19 cellular contexts compared by ENCODE assay signal in genomic region chr15:50973605-50974004, GRCh38.
A peak's percentile ranks its signal among the peaks of the same experiment; 100 is the strongest.
DNase-seq lines count a peak whose midpoint lies in the region; ATAC-seq, FAIRE-seq and TF ChIP-seq lines count a peak whose summit lies in the region.
"Had no signal": no experiment of that assay in that cellular context is flagged by ENCODE, and none has a peak within 500 bp of the region (broad histone marks: within the 10 kb centered on the region; RNA-seq: fewer than 3 reads in every experiment).

No MANE protein-coding gene starts in this region.

- intact Hi-C loops in K562 (cut with micrococcal nuclease) = no loop called here

- H3K9me3 Mint-ChIP-seq in progenitor cell of endocrine pancreas (ENCODE audit: low read depth) = peaks cover 29% of the 10 kb centered on the region

- ATAC-seq in A549 (no peak), K562 (no peak)
- ATAC-seq: CD8-positive, alpha-beta T cell had no signal

- DNase-seq in A549 (ENCODE audit: low read depth in 1 of 2, low spot score in 1 of 2) (no peak), K562 (ENCODE audit: extremely low read depth in 1 of 4, low spot score in 3 of 4) (no peak), progenitor cell of endocrine pancreas (ENCODE audit: low spot score, unreplicated experiment) (no peak), frontal cortex (ENCODE audit: low spot score in 2 of 2) (no peak)
- DNase-seq: 8988T; AML-193; Caco-2; Calu3; CD4-positive, alpha-beta T cell; CD8-positive, alpha-beta T cell; DMS79 treated with DMSO at 0.1 percent for 48 hours; GF-D8 had no signal

- H3K4me3 Mint-ChIP-seq in progenitor cell of endocrine pancreas (ENCODE audit: low read depth) = no peak overlapping the region
- H3K4me3 Mint-ChIP-seq: B cell; CD4-positive, alpha-beta T cell; CD8-positive, alpha-beta T cell had no signal

- H3K27me3 Mint-ChIP-seq in progenitor cell of endocrine pancreas = no peaks in the 10 kb centered on the region
- H3K27me3 Mint-ChIP-seq: B cell; CD4-positive, alpha-beta T cell had no signal

- H3K27ac Mint-ChIP-seq in progenitor cell of endocrine pancreas = no peak overlapping the region
- H3K27ac Mint-ChIP-seq: B cell; CD4-positive, alpha-beta T cell; CD8-positive, alpha-beta T cell had no signal

- no peak overlapping the region for H3K9ac ChIP-seq in K562 (ENCODE audit: insufficient read depth in 1 of 2, low read depth in 2 of 2, low read length in 2 of 2)
- H3K9ac ChIP-seq: BLaER1 treated with 17β-estradiol and CSF1 and Interleukin-3, amounts not matched to agents 10 nM and 100 nM had no signal

- H3K36me3 Mint-ChIP-seq in progenitor cell of endocrine pancreas (ENCODE audit: insufficient read depth) = peaks cover 41% of the 10 kb centered on the region

- H3K36me3 ChIP-seq in HEK293 (ENCODE audit: control insufficient read depth in 2 of 2, insufficient read depth in 1 of 2, low read length in 2 of 2) (peaks cover 4 to 12% of the 10 kb centered on the region in 2 experiments), K562 (ENCODE audit: control insufficient read depth, insufficient read depth, low read length) (peaks cover 22% of the 10 kb centered on the region; the same call in 2 of the 3 replicates)

- no peaks in the 10 kb centered on the region for H4K20me1 ChIP-seq in K562 (replicated peaks; ENCODE audit: control insufficient read depth, insufficient read depth, low read length)
- H4K20me1 ChIP-seq: BLaER1 treated with 17β-estradiol and CSF1 and Interleukin-3, amounts not matched to agents 10 nM and 100 nM had no signal

- no TSS peak for BruUV-seq in K562 (replicated peaks; lab: Mats Ljungman, UMichigan)

- peaks cover 22% of the 10 kb centered on the region for H3K9me3 ChIP-seq in A549
- H3K9me3 ChIP-seq in HEK293 (ENCODE audit: control insufficient read depth, insufficient read depth, low read depth, low read length) = no peaks in the 10 kb centered on the region
- peaks cover 15% of the 10 kb centered on the region for H3K9me3 ChIP-seq in K562 (replicated peaks; ENCODE audit: control insufficient read depth, insufficient read depth, low read depth, low read length)

- H3K4me1 Mint-ChIP-seq in progenitor cell of endocrine pancreas (ENCODE audit: low read depth) = no peaks in the 10 kb centered on the region
- H3K4me1 Mint-ChIP-seq: B cell had no signal

- H3K4me3 ChIP-seq in A549 (no peak overlapping the region), HEK293 (ENCODE audit: low read depth, low read length) (no peak overlapping the region), K562 (no peak overlapping the region)
- H3K4me3 ChIP-seq: BLaER1 treated with 17β-estradiol and CSF1 and Interleukin-3, amounts not matched to agents 10 nM and 100 nM had no signal

- POLR2A ChIA-PET in A549 (lab: Yijun Ruan, JAX) = no interaction called here
- POLR2A ChIA-PET in HEK293 (lab: Yijun Ruan, JAX) = no interaction called here
- POLR2A ChIA-PET in K562 (lab: Yijun Ruan, JAX) = no interaction called here

- no peak overlapping the region for H2AFZ ChIP-seq in K562 (ENCODE audit: low read depth, low read length)

- no peaks in the 10 kb centered on the region for H3K79me2 ChIP-seq in K562 (ENCODE audit: control insufficient read depth, insufficient read depth, low read length)

- CTCF ChIA-PET in A549 (lab: Yijun Ruan, JAX) (no interaction called here), HEK293 (lab: Yijun Ruan, JAX) (no interaction called here), K562 (lab: Yijun Ruan, JAX; ENCODE audit: low intra/inter-chr PET ratio) (no interaction called here)

- in situ Hi-C loops in K562 (cut with MboI) = no loop called here

- TF ChIP-seq POLR2A in A549 (IDR thresholded peaks at IDR 0.05; ENCODE audit: low read length) (no peak), K562 (conservative IDR thresholded peaks at IDR 0.05) (no peak)

- H3K4me2 ChIP-seq in A549 (no peak overlapping the region), K562 (ENCODE audit: insufficient read depth, low read length) (no peak overlapping the region)
- H3K4me2 ChIP-seq: BLaER1 treated with 17β-estradiol and CSF1 and Interleukin-3, amounts not matched to agents 10 nM and 100 nM had no signal

- H3K4me1 ChIP-seq in A549 = no peaks in the 10 kb centered on the region
- H3K4me1 ChIP-seq in HEK293 (ENCODE audit: control insufficient read depth, insufficient read depth, low read length) = no peaks in the 10 kb centered on the region
- H3K4me1 ChIP-seq in K562 (replicated peaks in 1 of 2; ENCODE audit: control insufficient read depth in 2 of 2, insufficient read depth in 2 of 2, low read length in 2 of 2) = no peaks in the 10 kb centered on the region
- H3K4me1 ChIP-seq: BLaER1 treated with 17β-estradiol and CSF1 and Interleukin-3, amounts not matched to agents 10 nM and 100 nM; Caco-2 had no signal

- peak; percentile 68 for FAIRE-seq in A549 (lab: Jason Lieb, UNC)
- FAIRE-seq in K562 (lab: Jason Lieb, UNC) = no peak
- FAIRE-seq in frontal cortex (lab: Jason Lieb, UNC) = no peak
- FAIRE-seq: A204.1, D721Med, G401.6 had no signal

- TF ChIP-seq RAD21 in A549 (conservative IDR thresholded peaks at IDR 0.05 in 1 of 2, IDR thresholded peaks at IDR 0.05 in 1 of 2) (no peak), K562 (CRISPR knock-in tag; conservative IDR thresholded peaks at IDR 0.05 in 1 of 2, IDR thresholded peaks at IDR 0.05 in 1 of 2) (no peak)

- H3K27ac ChIP-seq in A549 (no peak overlapping the region), HEK293 (ENCODE audit: extremely low read depth, low read depth, low read length) (no peak overlapping the region), K562 (ENCODE audit: extremely low read depth, low read depth, low read length) (no peak overlapping the region)
- H3K27ac ChIP-seq: BLaER1 treated with 17β-estradiol and CSF1 and Interleukin-3, amounts not matched to agents 10 nM and 100 nM; C4-2B had no signal

- H3K9me1 ChIP-seq in K562 (ENCODE audit: control insufficient read depth, insufficient read depth, low read length) = no peaks in the 10 kb centered on the region

- TF ChIP-seq EP300 in A549 (IDR thresholded peaks at IDR 0.05) (no peak), K562 (IDR thresholded peaks at IDR 0.05; ENCODE audit: low read length) (no peak)

- TF ChIP-seq CTCF in A549 (IDR thresholded peaks at IDR 0.05) (no peak), HEK293 (tag by site-specific recombination; IDR thresholded peaks at IDR 0.05) (no peak), K562 (IDR thresholded peaks at IDR 0.05 in 2 of 3, conservative IDR thresholded peaks at IDR 0.05 in 1 of 3; ENCODE audit: insufficient read depth in 2 of 3, low read depth in 1 of 3, low read length in 3 of 3) (no peak), progenitor cell of endocrine pancreas (IDR thresholded peaks at IDR 0.05; ENCODE audit: unreplicated experiment) (no peak)

- WGBS in A549 (ENCODE audit: missing lambda C conversion rate) = 84% methylated on average over 4 of the region's 4 CpGs
- 77% methylated on average over 4 of the region's 4 CpGs for WGBS in K562 (ENCODE audit: insufficient coverage, low coverage, missing lambda C conversion rate)

- H3K27me3 ChIP-seq in K562 (ENCODE audit: control insufficient read depth in 2 of 2, insufficient read depth in 2 of 2, low read length in 2 of 2) = no peaks in the 10 kb centered on the region
- H3K27me3 ChIP-seq: BLaER1 treated with 17β-estradiol and CSF1 and Interleukin-3, amounts not matched to agents 10 nM and 100 nM had no signal

TF ChIP-seq in A549, 52 proteins besides CTCF, POLR2A, EP300 and RAD21 (continues in another document):
- TF ChIP-seq NPAS2 (CRISPR knock-in tag; IDR thresholded peaks at IDR 0.05; ENCODE audit: borderline replicate concordance) (no peak), ESRRA (IDR thresholded peaks at IDR 0.05; ENCODE audit: borderline replicate concordance, low read length) (no peak), JUN (IDR thresholded peaks at IDR 0.05) (no peak), NR3C1 (IDR thresholded peaks at IDR 0.05) (no peak), E2F6 (IDR thresholded peaks at IDR 0.05; ENCODE audit: borderline replicate concordance, low read depth) (no peak), CEBPB (IDR thresholded peaks at IDR 0.05) (no peak)

TF ChIP-seq in HEK293, 187 proteins besides CTCF, POLR2A, EP300 and RAD21 (continues in another document):
- no peak for TF ChIP-seq HIC1 (tag by site-specific recombination; IDR thresholded peaks at IDR 0.05)

TF ChIP-seq in K562, 482 proteins besides CTCF, POLR2A, EP300 and RAD21:
- no peak for TF ChIP-seq CREBBP (IDR thresholded peaks at IDR 0.05; ENCODE audit: low read depth, low read length)
- peak; percentile 15; the same call in 1 of the 2 replicates for TF ChIP-seq ATF7 (IDR thresholded peaks at IDR 0.05)
